ENCODE assay signal across 1 cellular context in the genomic region with DNA sequence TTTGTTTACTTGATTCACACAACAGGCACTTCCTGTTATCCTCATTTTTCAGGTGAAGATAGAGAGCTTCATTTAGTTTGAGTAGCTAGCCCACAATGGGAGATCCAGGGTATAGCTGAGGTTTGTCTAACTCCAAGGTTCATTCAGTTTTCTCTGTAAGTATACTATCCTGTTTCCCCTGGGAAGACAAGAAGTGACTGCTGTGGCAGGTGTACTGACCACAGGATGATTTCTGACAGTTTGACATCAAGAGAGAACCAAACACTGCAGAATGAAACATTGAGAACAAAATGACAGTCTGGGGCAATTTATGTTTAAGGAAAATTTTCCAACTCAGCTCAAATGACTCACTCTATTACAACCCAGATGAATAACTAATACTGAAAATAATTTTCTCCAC.
TF ChIP-seq lines count a peak whose summit lies in the region.

No MANE protein-coding gene starts in this region.

TF ChIP-seq in H1, 55 proteins besides CTCF, POLR2A, EP300 and RAD21 (continued from another document):
- TF ChIP-seq CHD7 (IDR thresholded peaks at IDR 0.05; ENCODE audit: insufficient replicate concordance, low read length) (no peak), CEBPB (IDR thresholded peaks at IDR 0.05; ENCODE audit: low read depth, low read length) (no peak), SIN3A (conservative IDR thresholded peaks at IDR 0.05 in 1 of 2, IDR thresholded peaks at IDR 0.05 in 1 of 2; ENCODE audit: low read depth in 1 of 2, low read length in 2 of 2) (no peak), SAP30 (IDR thresholded peaks at IDR 0.05; ENCODE audit: insufficient read depth, insufficient replicate concordance, low read length) (no peak)
